In genomic region chr6:105982761-105983600, GRCh38 we compare ENCODE assay signal across 22 cellular contexts.
A peak's percentile ranks its signal among the peaks of the same experiment; 100 is the strongest.
DNase-seq lines count a peak whose midpoint lies in the region; TF ChIP-seq lines count a peak whose summit lies in the region.
"Had no signal": no experiment of that assay in that cellular context is flagged by ENCODE, and none has a peak within 500 bp of the region (broad histone marks: within the 10 kb centered on the region; RNA-seq: fewer than 3 reads in every experiment).

No MANE protein-coding gene starts in this region.

- H3T11ph ChIP-seq in H9 (ENCODE audit: low read length): no peak overlapping the region

- H2AFZ ChIP-seq in H9 (ENCODE audit: low read length): no peak overlapping the region

- H3K18ac ChIP-seq in H9 (ENCODE audit: insufficient read length, low read depth, low read length): no peak overlapping the region

- H2BK5ac ChIP-seq in H9 (ENCODE audit: insufficient read length, low read length): no peak overlapping the region

- H3K9ac ChIP-seq in H9 (ENCODE audit: extremely low read depth, insufficient read length, low read length): no peak overlapping the region

- H3K4me1 Mint-ChIP-seq in activated CD4-positive, alpha-beta T cell treated with anti-CD3 and anti-CD28 coated beads, Interleukin-2, amount 10 ng/mL, durations not matched to agents 24 days and 14 days: peaks cover 63% of the 10 kb centered on the region
- peaks cover 61% of the 10 kb centered on the region for H3K4me1 Mint-ChIP-seq in activated T-helper 2 cell treated with anti-CD3 and anti-CD28 coated beads, Interferon-gamma antibody, Interleukin-2, Interleukin-4, amounts not matched to agents 10 μg/mL and 5 μg/mL and 100 μg/mL, durations not matched to agents 14 hours and 24 hours and 36 hours (ENCODE audit: low read depth)
- H3K4me1 Mint-ChIP-seq in H9: peaks cover 20 to 26% of the 10 kb centered on the region in 2 experiments

- intact Hi-C loops in activated CD4-positive, alpha-beta T cell treated with anti-CD3 and anti-CD28 coated beads, Interleukin-2, amount 10 ng/mL, durations not matched to agents 24 days and 14 days (cut with micrococcal nuclease): loop anchor here (1.0 to 2.0 kb wide), 8 partner anchors 9 to 337 kb away; partner anchors contain the start of gene PRDM1
- intact Hi-C loops in activated T-helper 2 cell treated with anti-CD3 and anti-CD28 coated beads, Interferon-gamma antibody, Interleukin-2, Interleukin-4, amounts not matched to agents 10 μg/mL and 5 μg/mL and 100 μg/mL, durations not matched to agents 14 hours and 24 hours and 36 hours (cut with micrococcal nuclease): loop anchor here (1.0 to 5.0 kb wide), 7 partner anchors 9 to 496 kb away; no protein-coding TSS in a partner anchor

- no peak overlapping the region for H2AK5ac ChIP-seq in H9 (ENCODE audit: insufficient read length, low read length)

- WGBS in H9 (ENCODE audit: extremely low coverage, insufficient read length, low lambda C conversion rate): no CpG with 5 or more reads among the region's 2 CpGs

- no peak for TF ChIP-seq CTCF in H9 (conservative IDR thresholded peaks at IDR 0.05)

- H3K27me3 Mint-ChIP-seq in activated CD4-positive, alpha-beta T cell treated with anti-CD3 and anti-CD28 coated beads, Interleukin-2, amount 10 ng/mL, durations not matched to agents 24 days and 14 days: peaks cover 16% of the 10 kb centered on the region
- H3K27me3 Mint-ChIP-seq in activated T-helper 2 cell treated with anti-CD3 and anti-CD28 coated beads, Interferon-gamma antibody, Interleukin-2, Interleukin-4, amounts not matched to agents 10 μg/mL and 5 μg/mL and 100 μg/mL, durations not matched to agents 14 hours and 24 hours and 36 hours (ENCODE audit: low read depth): peaks cover 5% of the 10 kb centered on the region
- H3K27me3 Mint-ChIP-seq in H9 (ENCODE audit: low read depth): peaks cover 98% of the 10 kb centered on the region

- H4K8ac ChIP-seq in H9 (replicated peaks; ENCODE audit: insufficient read length, low read depth, low read length): no peak overlapping the region

- H3K56ac ChIP-seq in H9 (ENCODE audit: insufficient read length, low read depth, low read length): no peak overlapping the region

- no peak overlapping the region for H2BK15ac ChIP-seq in H9 (ENCODE audit: low read depth, low read length)

- H3K9me3 Mint-ChIP-seq in activated CD4-positive, alpha-beta T cell treated with anti-CD3 and anti-CD28 coated beads, Interleukin-2, amount 10 ng/mL, durations not matched to agents 24 days and 14 days: no peaks in the 10 kb centered on the region
- peaks cover 1% of the 10 kb centered on the region for H3K9me3 Mint-ChIP-seq in activated T-helper 2 cell treated with anti-CD3 and anti-CD28 coated beads, Interferon-gamma antibody, Interleukin-2, Interleukin-4, amounts not matched to agents 10 μg/mL and 5 μg/mL and 100 μg/mL, durations not matched to agents 14 hours and 24 hours and 36 hours
- H3K9me3 Mint-ChIP-seq in H9: peaks cover 0 to 6% of the 10 kb centered on the region in 2 experiments; a peak in 4 of 5 replicates
- H3K9me3 Mint-ChIP-seq: WTC11 had no signal

- no peak overlapping the region for H3K23ac ChIP-seq in H9 (ENCODE audit: insufficient read length, low read depth, low read length)

- H3K79me2 ChIP-seq in H9 (ENCODE audit: insufficient read depth, low read length): no peaks in the 10 kb centered on the region

- H4K5ac ChIP-seq in H9 (ENCODE audit: insufficient read length, low read depth, low read length): no peak overlapping the region

- H3K4ac ChIP-seq in H9 (ENCODE audit: low read depth, low read length): no peak overlapping the region

- H3K4me3 Mint-ChIP-seq in activated CD4-positive, alpha-beta T cell treated with anti-CD3 and anti-CD28 coated beads, Interleukin-2, amount 10 ng/mL, durations not matched to agents 24 days and 14 days: peak overlapping the region; percentile 78
- peak overlapping the region; percentile 24 for H3K4me3 Mint-ChIP-seq in activated T-helper 2 cell treated with anti-CD3 and anti-CD28 coated beads, Interferon-gamma antibody, Interleukin-2, Interleukin-4, amounts not matched to agents 10 μg/mL and 5 μg/mL and 100 μg/mL, durations not matched to agents 14 hours and 24 hours and 36 hours (ENCODE audit: low read depth)
- no peak overlapping the region for H3K4me3 Mint-ChIP-seq in H9

- no peak overlapping the region for H4K91ac ChIP-seq in H9 (ENCODE audit: insufficient read length, low read depth, low read length)

- DNase-seq in activated CD4-positive, alpha-beta T cell treated with anti-CD3 and anti-CD28 coated beads, Interleukin-2, amount 10 ng/mL, durations not matched to agents 24 days and 14 days: peak; percentile 68
- DNase-seq in activated CD4-positive, alpha-beta T cell treated with anti-CD3 and anti-CD28 coated beads for 4 hours: no peak
- DNase-seq in DMS 273 treated with DMSO at 0.1 percent for 48 hours (lab: John Stamatoyannopoulos, UW) (peak; percentile 26), NCI-H345 (lab: John Stamatoyannopoulos, UW) (peak; percentile 57), GF-D8 (lab: John Stamatoyannopoulos, UW) (no peak), pons (ENCODE audit: low spot score) (no peak), H9 (no peak)
- DNase-seq in activated T-helper 2 cell treated with anti-CD3 and anti-CD28 coated beads, Interferon-gamma antibody, Interleukin-2, Interleukin-4, amounts not matched to agents 10 μg/mL and 5 μg/mL and 100 μg/mL, durations not matched to agents 14 hours and 24 hours and 36 hours (ENCODE audit: low spot score): no peak
- DNase-seq: activated CD8-positive, alpha-beta memory T cell treated with anti-CD3 and anti-CD28 coated beads, Interleukin-2, amount 50 U/mL, for 4 hours; C1 segment of cervical spinal cord; glutamatergic neuron; left ventricle myocardium superior; MG63; NCI-H187; NK-92 treated with Interleukin-12 subunit alpha and Interleukin-12 subunit beta, amount 100 ng/mL, for 24 hours; spleen had no signal

- H3K36me3 Mint-ChIP-seq in activated CD4-positive, alpha-beta T cell treated with anti-CD3 and anti-CD28 coated beads, Interleukin-2, amount 10 ng/mL, durations not matched to agents 24 days and 14 days (ENCODE audit: low read depth): peaks cover 9% of the 10 kb centered on the region
- peaks cover 16% of the 10 kb centered on the region for H3K36me3 Mint-ChIP-seq in activated T-helper 2 cell treated with anti-CD3 and anti-CD28 coated beads, Interferon-gamma antibody, Interleukin-2, Interleukin-4, amounts not matched to agents 10 μg/mL and 5 μg/mL and 100 μg/mL, durations not matched to agents 14 hours and 24 hours and 36 hours (ENCODE audit: low read depth)
- H3K36me3 Mint-ChIP-seq in H9 (ENCODE audit: insufficient read depth in 1 of 3, low read depth in 3 of 3): peaks cover 0 to 4% (median 0%) of the 10 kb centered on the region in 3 experiments; a peak in 3 of 7 replicates
- H3K36me3 Mint-ChIP-seq: IgD-negative memory B cell had no signal

- no peak overlapping the region for H2BK20ac ChIP-seq in H9 (ENCODE audit: low read depth, low read length, poor library complexity, severe bottlenecking)

- H3K79me1 ChIP-seq in H9 (ENCODE audit: insufficient read depth, low read depth, low read length, poor library complexity, severe bottlenecking): no peaks in the 10 kb centered on the region

- peaks cover 59% of the 10 kb centered on the region for H3K27me3 ChIP-seq in H9 (ENCODE audit: insufficient read depth, low read length)
- H3K27me3 ChIP-seq: MG63, Peyer's patch, SJSA1, vagina had no signal

- no peaks in the 10 kb centered on the region for H4K20me1 ChIP-seq in H9 (ENCODE audit: control insufficient read depth, insufficient read depth, insufficient read length)

- H3K23me2 ChIP-seq in H9 (ENCODE audit: insufficient read length, low read depth, low read length, poor library complexity, severe bottlenecking): peaks cover 18% of the 10 kb centered on the region

- no peak overlapping the region for H3K27ac ChIP-seq in H9 (ENCODE audit: insufficient read length, low read depth, low read length)
- H3K27ac ChIP-seq: Peyer's patch, SJSA1, spleen, vagina had no signal

- no peak overlapping the region for H2BK120ac ChIP-seq in H9 (ENCODE audit: low read depth, low read length, poor library complexity, severe bottlenecking)

- peak overlapping the region; percentile 54 for H3K27ac Mint-ChIP-seq in activated CD4-positive, alpha-beta T cell treated with anti-CD3 and anti-CD28 coated beads, Interleukin-2, amount 10 ng/mL, durations not matched to agents 24 days and 14 days
- H3K27ac Mint-ChIP-seq in activated T-helper 2 cell treated with anti-CD3 and anti-CD28 coated beads, Interferon-gamma antibody, Interleukin-2, Interleukin-4, amounts not matched to agents 10 μg/mL and 5 μg/mL and 100 μg/mL, durations not matched to agents 14 hours and 24 hours and 36 hours: peak overlapping the region; percentile 56
- H3K27ac Mint-ChIP-seq in H9: no peak overlapping the region
- H3K27ac Mint-ChIP-seq: activated naive CD8-positive, alpha-beta T cell; IgD-negative memory B cell; WTC11 had no signal

- no peaks in the 10 kb centered on the region for H3K9me3 ChIP-seq in H9 (ENCODE audit: control insufficient read depth, low read depth, low read length)
- H3K9me3 ChIP-seq: MG63, Peyer's patch, SJSA1, spleen, vagina had no signal

- no peak overlapping the region for H3K14ac ChIP-seq in H9 (ENCODE audit: insufficient read depth, low read length)

- H3K4me1 ChIP-seq in H9 (ENCODE audit: insufficient read depth, low read length): peaks cover 6% of the 10 kb centered on the region; the same call in 1 of the 2 replicates
- H3K4me1 ChIP-seq: SJSA1 had no signal

- H3K4me2 ChIP-seq in H9 (ENCODE audit: insufficient read depth, insufficient read length, low read length): no peak overlapping the region

- no peak overlapping the region for H2BK12ac ChIP-seq in H9 (ENCODE audit: insufficient read length, low read depth, low read length)

Comparison
In these comparisons a context has a peak if more than half of its experiments do, and no peak if none do; other contexts are left out.
1. DNase-seq: peak in activated CD4-positive, alpha-beta T cell treated with anti-CD3 and anti-CD28 coated beads, Interleukin-2, amount 10 ng/mL, durations not matched to agents 24 days and 14 days (single experiment), DMS 273 treated with DMSO at 0.1 percent for 48 hours (single experiment) and NCI-H345 (single experiment); none in activated CD4-positive, alpha-beta T cell treated with anti-CD3 and anti-CD28 coated beads for 4 hours (0 of 2), activated T-helper 2 cell treated with anti-CD3 and anti-CD28 coated beads, Interferon-gamma antibody, Interleukin-2, Interleukin-4, amounts not matched to agents 10 μg/mL and 5 μg/mL and 100 μg/mL, durations not matched to agents 14 hours and 24 hours and 36 hours (single experiment), GF-D8 (single experiment), pons (single experiment) and H9 (single experiment).
2. H3K27ac Mint-ChIP-seq: peak in activated CD4-positive, alpha-beta T cell treated with anti-CD3 and anti-CD28 coated beads, Interleukin-2, amount 10 ng/mL, durations not matched to agents 24 days and 14 days (single experiment) and activated T-helper 2 cell treated with anti-CD3 and anti-CD28 coated beads, Interferon-gamma antibody, Interleukin-2, Interleukin-4, amounts not matched to agents 10 μg/mL and 5 μg/mL and 100 μg/mL, durations not matched to agents 14 hours and 24 hours and 36 hours (single experiment); none in H9 (0 of 3).
3. H3K4me3 Mint-ChIP-seq: peak in activated CD4-positive, alpha-beta T cell treated with anti-CD3 and anti-CD28 coated beads, Interleukin-2, amount 10 ng/mL, durations not matched to agents 24 days and 14 days (single experiment) and activated T-helper 2 cell treated with anti-CD3 and anti-CD28 coated beads, Interferon-gamma antibody, Interleukin-2, Interleukin-4, amounts not matched to agents 10 μg/mL and 5 μg/mL and 100 μg/mL, durations not matched to agents 14 hours and 24 hours and 36 hours (single experiment); none in H9 (0 of 2).